Comparison of ENCODE assay signal across 8 cellular contexts in the genomic region with DNA sequence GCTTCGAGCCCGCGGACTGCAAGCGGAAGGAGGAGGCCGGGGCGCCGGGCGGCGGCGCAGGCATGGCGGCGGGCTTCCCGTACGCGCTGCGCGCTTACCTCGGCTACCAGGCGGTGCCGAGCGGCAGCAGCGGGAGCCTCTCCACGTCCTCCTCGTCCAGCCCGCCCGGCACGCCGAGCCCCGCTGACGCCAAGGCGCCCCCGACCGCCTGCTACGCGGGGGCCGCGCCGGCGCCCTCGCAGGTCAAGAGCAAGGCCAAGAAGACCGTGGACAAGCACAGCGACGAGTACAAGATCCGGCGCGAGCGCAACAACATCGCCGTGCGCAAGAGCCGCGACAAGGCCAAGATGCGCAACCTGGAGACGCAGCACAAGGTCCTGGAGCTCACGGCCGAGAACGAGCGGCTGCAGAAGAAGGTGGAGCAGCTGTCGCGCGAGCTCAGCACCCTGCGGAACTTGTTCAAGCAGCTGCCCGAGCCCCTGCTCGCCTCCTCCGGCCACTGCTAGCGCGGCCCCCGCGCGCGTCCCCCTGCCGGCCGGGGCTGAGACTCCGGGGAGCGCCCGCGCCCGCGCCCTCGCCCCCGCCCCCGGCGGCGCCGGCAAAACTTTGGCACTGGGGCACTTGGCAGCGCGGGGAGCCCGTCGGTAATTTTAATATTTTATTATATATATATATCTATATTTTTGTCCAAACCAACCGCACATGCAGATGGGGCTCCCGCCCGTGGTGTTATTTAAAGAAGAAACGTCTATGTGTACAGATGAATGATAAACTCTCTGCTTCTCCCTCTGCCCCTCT. TPM values are rescaled to one million over a fixed set of nuclear protein-coding genes. Genes with fewer than 3 reads are reported as not detected.
DNase-seq lines count a peak whose midpoint lies in the region; ATAC-seq and TF ChIP-seq lines count a peak whose summit lies in the region.

No MANE protein-coding gene starts in this region.

- H3F3A ChIP-seq in GM23338 (replicated peaks; ENCODE audit: low read depth), result 0 out of 2 replicates have a peak, but pooled peaks cover 8% of the 10 kb centered on the region

- no peak overlapping the region for H2AFZ ChIP-seq in GM23338

- H3K36me3 ChIP-seq in GM23338 (ENCODE audit: insufficient read depth) (no peaks in the 10 kb centered on the region), mesodermal cell (ENCODE audit: control insufficient read depth, insufficient read depth, low read length) (peaks cover 11% of the 10 kb centered on the region)

- peak overlapping the region; percentile 96 for H3K4me3 Mint-ChIP-seq in GM23338
- H3K4me3 Mint-ChIP-seq in stimulated activated effector memory CD8-positive, alpha-beta T cell treated with anti-CD3 and anti-CD28 coated beads, Interleukin-12 subunit alpha, Interleukin-12 subunit beta, amount 100 ng/mL, for 72 hours, result peak overlapping the region; percentile 96

- peaks cover 44% of the 10 kb centered on the region for H3K4me1 Mint-ChIP-seq in GM23338
- H3K4me1 Mint-ChIP-seq in stimulated activated effector memory CD8-positive, alpha-beta T cell treated with anti-CD3 and anti-CD28 coated beads, Interleukin-12 subunit alpha, Interleukin-12 subunit beta, amount 100 ng/mL, for 72 hours, result peaks cover 33% of the 10 kb centered on the region

- 0 out of 4 replicates have a peak, but pooled peaks of 1 of the 2 experiments have one; percentile 8 for TF ChIP-seq CTCF in GM23338 (conservative IDR thresholded peaks at IDR 0.05; ENCODE audit: low read depth in 2 of 2)

- peaks cover 24% of the 10 kb centered on the region for H3K36me3 Mint-ChIP-seq in GM23338 (ENCODE audit: low read depth)
- peaks cover 29% of the 10 kb centered on the region for H3K36me3 Mint-ChIP-seq in stimulated activated effector memory CD8-positive, alpha-beta T cell treated with anti-CD3 and anti-CD28 coated beads, Interleukin-12 subunit alpha, Interleukin-12 subunit beta, amount 100 ng/mL, for 72 hours

- peak overlapping the region; percentile 90 for H3K4me3 ChIP-seq in GM23338
- H3K4me3 ChIP-seq in mesodermal cell (ENCODE audit: extremely low read depth, insufficient read depth, low read length, poor library complexity, severe bottlenecking), result peak overlapping the region; percentile 76

- peaks cover 17% of the 10 kb centered on the region for H3K27me3 Mint-ChIP-seq in GM23338 (ENCODE audit: insufficient read depth, low read depth, poor library complexity)

- ATAC-seq in GM23338 (peak; percentile 18), GM18861 (IDR thresholded peaks at IDR 0.05; ENCODE audit: unreplicated experiment) (no peak)
- peak; percentile 47 for ATAC-seq in stimulated activated effector memory CD8-positive, alpha-beta T cell treated with anti-CD3 and anti-CD28 coated beads, Interleukin-12 subunit alpha, Interleukin-12 subunit beta, amount 100 ng/mL, for 72 hours

- H4K20me1 ChIP-seq in GM23338 (replicated peaks; ENCODE audit: insufficient read depth), result no peaks in the 10 kb centered on the region; the same call in 1 of the 2 replicates

- H3K4me1 ChIP-seq in GM23338 (ENCODE audit: insufficient read depth) (peaks cover 30% of the 10 kb centered on the region), mesodermal cell (ENCODE audit: control insufficient read depth, insufficient read depth, low read length, poor library complexity, severe bottlenecking) (peaks cover 15% of the 10 kb centered on the region)

- peaks cover 29% of the 10 kb centered on the region for H3K79me2 ChIP-seq in GM23338 (replicated peaks; ENCODE audit: insufficient read depth)

- DNase-seq in ELR (ENCODE audit: low read depth) (peak; percentile 71), GM23338 (ENCODE audit: low spot score) (peak; percentile 78), NCI-H146 (lab: John Stamatoyannopoulos, UW) (peak; percentile 84), ecto neural progenitor cell (ENCODE audit: low spot score) (peak; percentile 83)
- peak; percentile 66 for DNase-seq in activated CD4-positive, alpha-beta T cell treated with anti-CD3 and anti-CD28 coated beads for 48 hours
- DNase-seq in stimulated activated effector memory CD8-positive, alpha-beta T cell treated with anti-CD3 and anti-CD28 coated beads, Interleukin-12 subunit alpha, Interleukin-12 subunit beta, amount 100 ng/mL, for 72 hours (ENCODE audit: low spot score in 2 of 2), result peak; percentile 56 to 87

- no peaks in the 10 kb centered on the region for H3K27me3 ChIP-seq in GM23338 (ENCODE audit: insufficient read depth)

- H3K9me2 ChIP-seq in GM23338 (ENCODE audit: insufficient read depth), result no peaks in the 10 kb centered on the region

- H3K9me3 ChIP-seq in mesodermal cell (ENCODE audit: control insufficient read depth, low read length), result no peaks in the 10 kb centered on the region

- WGBS in mesodermal cell (ENCODE audit: insufficient coverage in 2 of 2), 2 experiments, result 0% methylated on average over 60 to 66 of the region's 93 CpGs

- H3K4me2 ChIP-seq in GM23338, result peak overlapping the region; percentile 100

- H3K9me3 Mint-ChIP-seq in GM23338, result no peaks in the 10 kb centered on the region
- no peaks in the 10 kb centered on the region for H3K9me3 Mint-ChIP-seq in stimulated activated effector memory CD8-positive, alpha-beta T cell treated with anti-CD3 and anti-CD28 coated beads, Interleukin-12 subunit alpha, Interleukin-12 subunit beta, amount 100 ng/mL, for 72 hours

- H3K27ac ChIP-seq in GM23338 (ENCODE audit: low read depth) (0 out of 2 replicates have a peak overlapping the region, but pooled peaks have one; percentile 66), mesodermal cell (ENCODE audit: low read depth, low read length, severe bottlenecking) (peak overlapping the region; percentile 82)

- peak overlapping the region; percentile 98 for H3K27ac Mint-ChIP-seq in GM23338
- H3K27ac Mint-ChIP-seq in stimulated activated effector memory CD8-positive, alpha-beta T cell treated with anti-CD3 and anti-CD28 coated beads, Interleukin-12 subunit alpha, Interleukin-12 subunit beta, amount 100 ng/mL, for 72 hours, result peak overlapping the region; percentile 99

TF ChIP-seq in GM23338, 12 proteins besides CTCF, POLR2A, EP300 and RAD21 (continues in another document):
- TF ChIP-seq CREB1 (CRISPR knock-in tag; IDR thresholded peaks at IDR 0.05; ENCODE audit: low read depth), result no peak
- no peak for TF ChIP-seq ZNF114 (CRISPR knock-in tag; IDR thresholded peaks at IDR 0.05)
- no peak for TF ChIP-seq JUNB (IDR thresholded peaks at IDR 0.05; ENCODE audit: unreplicated experiment)
- TF ChIP-seq POLR2AphosphoS5 (IDR thresholded peaks at IDR 0.05; ENCODE audit: low read depth), result no peak; the same call in 1 of the 2 replicates
- TF ChIP-seq NANOG (IDR thresholded peaks at IDR 0.05; ENCODE audit: borderline replicate concordance), result no peak
- TF ChIP-seq, protein P1, sequence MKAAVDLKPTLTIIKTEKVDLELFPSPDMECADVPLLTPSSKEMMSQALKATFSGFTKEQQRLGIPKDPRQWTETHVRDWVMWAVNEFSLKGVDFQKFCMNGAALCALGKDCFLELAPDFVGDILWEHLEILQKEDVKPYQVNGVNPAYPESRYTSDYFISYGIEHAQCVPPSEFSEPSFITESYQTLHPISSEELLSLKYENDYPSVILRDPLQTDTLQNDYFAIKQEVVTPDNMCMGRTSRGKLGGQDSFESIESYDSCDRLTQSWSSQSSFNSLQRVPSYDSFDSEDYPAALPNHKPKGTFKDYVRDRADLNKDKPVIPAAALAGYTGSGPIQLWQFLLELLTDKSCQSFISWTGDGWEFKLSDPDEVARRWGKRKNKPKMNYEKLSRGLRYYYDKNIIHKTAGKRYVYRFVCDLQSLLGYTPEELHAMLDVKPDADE (IDR thresholded peaks at IDR 0.05), result no peak
- TF ChIP-seq, protein P2, sequence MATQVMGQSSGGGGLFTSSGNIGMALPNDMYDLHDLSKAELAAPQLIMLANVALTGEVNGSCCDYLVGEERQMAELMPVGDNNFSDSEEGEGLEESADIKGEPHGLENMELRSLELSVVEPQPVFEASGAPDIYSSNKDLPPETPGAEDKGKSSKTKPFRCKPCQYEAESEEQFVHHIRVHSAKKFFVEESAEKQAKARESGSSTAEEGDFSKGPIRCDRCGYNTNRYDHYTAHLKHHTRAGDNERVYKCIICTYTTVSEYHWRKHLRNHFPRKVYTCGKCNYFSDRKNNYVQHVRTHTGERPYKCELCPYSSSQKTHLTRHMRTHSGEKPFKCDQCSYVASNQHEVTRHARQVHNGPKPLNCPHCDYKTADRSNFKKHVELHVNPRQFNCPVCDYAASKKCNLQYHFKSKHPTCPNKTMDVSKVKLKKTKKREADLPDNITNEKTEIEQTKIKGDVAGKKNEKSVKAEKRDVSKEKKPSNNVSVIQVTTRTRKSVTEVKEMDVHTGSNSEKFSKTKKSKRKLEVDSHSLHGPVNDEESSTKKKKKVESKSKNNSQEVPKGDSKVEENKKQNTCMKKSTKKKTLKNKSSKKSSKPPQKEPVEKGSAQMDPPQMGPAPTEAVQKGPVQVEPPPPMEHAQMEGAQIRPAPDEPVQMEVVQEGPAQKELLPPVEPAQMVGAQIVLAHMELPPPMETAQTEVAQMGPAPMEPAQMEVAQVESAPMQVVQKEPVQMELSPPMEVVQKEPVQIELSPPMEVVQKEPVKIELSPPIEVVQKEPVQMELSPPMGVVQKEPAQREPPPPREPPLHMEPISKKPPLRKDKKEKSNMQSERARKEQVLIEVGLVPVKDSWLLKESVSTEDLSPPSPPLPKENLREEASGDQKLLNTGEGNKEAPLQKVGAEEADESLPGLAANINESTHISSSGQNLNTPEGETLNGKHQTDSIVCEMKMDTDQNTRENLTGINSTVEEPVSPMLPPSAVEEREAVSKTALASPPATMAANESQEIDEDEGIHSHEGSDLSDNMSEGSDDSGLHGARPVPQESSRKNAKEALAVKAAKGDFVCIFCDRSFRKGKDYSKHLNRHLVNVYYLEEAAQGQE (IDR thresholded peaks at IDR 0.05; ENCODE audit: unreplicated experiment), result no peak

RNA-seq across cellular contexts. Expression of a gene that starts 1.1 kb away (rescaled TPM):
- total RNA-seq in GM23338 (2014; rRNA removed; shearing (Covaris generic)), result 20.5 and 25.4 TPM in 2 replicates
- polyA plus RNA-seq in GM23338 (2016; fragmentation: Nextera tagmentation; extraction: Ambion mirVana), result 20.6 and 23.7 TPM in 2 replicates
- polyA plus RNA-seq in mesodermal cell (2013, experiment 1 of 2), result 23.6 TPM
- polyA plus RNA-seq in mesodermal cell (2013, experiment 2 of 2), result 19.7 TPM

RNA-seq across cellular contexts. Expression of a gene that starts 38.2 kb away (rescaled TPM):
- 33.0 and 43.6 TPM in 2 replicates for total RNA-seq in GM23338 (2014; rRNA removed; shearing (Covaris generic))
- 31.6 and 34.5 TPM in 2 replicates for polyA plus RNA-seq in GM23338 (2016; fragmentation: Nextera tagmentation; extraction: Ambion mirVana)
- polyA plus RNA-seq in mesodermal cell (2013, experiment 1 of 2), result 40.5 TPM
- polyA plus RNA-seq in mesodermal cell (2013, experiment 2 of 2), result 35.7 TPM
